In genomic region chr5:150410524-150411244, GRCh38 we compare ENCODE assay signal across 8 cellular contexts. TPM values are rescaled to one million over a fixed set of nuclear protein-coding genes. Genes with fewer than 3 reads are reported as not detected.
DNase-seq lines count a peak whose midpoint lies in the region; ATAC-seq, FAIRE-seq and TF ChIP-seq lines count a peak whose summit lies in the region.

No MANE protein-coding gene starts in this region.

- H3K4me3 ChIP-seq in AG04450 (ENCODE audit: low read depth, low read length) (no peak overlapping the region), subcutaneous abdominal adipose tissue (ENCODE audit: low read depth in 1 of 5, low read length in 5 of 5) (peak overlapping the region; percentile 75 to 93 (median 81))

- H3K27ac ChIP-seq in AG04450 (ENCODE audit: low read depth, low read length) (no peak overlapping the region), subcutaneous abdominal adipose tissue (ENCODE audit: low read depth, low read length) (peak overlapping the region; percentile 80)

- peaks cover 44% of the 10 kb centered on the region in 2 donors for H3K4me1 Mint-ChIP-seq in effector memory CD8-positive, alpha-beta T cell (ENCODE audit: low read depth in 2 of 2)
- H3K4me1 Mint-ChIP-seq in memory B cell, result peaks cover 47% of the 10 kb centered on the region

- TF ChIP-seq CTCF in AG04450 (IDR thresholded peaks at IDR 0.05; ENCODE audit: low read depth, low read length), result no peak

- DNase-seq in AG04450 (ENCODE audit: low read depth, low spot score) (peak; percentile 42), GM19239 (ENCODE audit: insufficient read length, low spot score) (no peak), NCI-H2227 treated with DMSO at 0.1 percent for 48 hours (lab: John Stamatoyannopoulos, UW) (peak; percentile 16), memory B cell (ENCODE audit: low spot score in 2 of 2) (peak; percentile 74 to 82)
- DNase-seq in activated CD4-positive, alpha-beta T cell treated with anti-CD3 and anti-CD28 coated beads for 1 hour, result peak; percentile 31
- peak; percentile 48 to 56 (median 50) for DNase-seq in effector memory CD8-positive, alpha-beta T cell

- H3K27me3 Mint-ChIP-seq in effector memory CD8-positive, alpha-beta T cell, result no peaks in the 10 kb centered on the region
- H3K27me3 Mint-ChIP-seq in memory B cell, result no peaks in the 10 kb centered on the region

- ATAC-seq in effector memory CD8-positive, alpha-beta T cell (replicated peaks), result peak; percentile 25
- ATAC-seq in memory B cell (ENCODE audit: low read depth), result peak; percentile 18
- no peak for ATAC-seq in HG03139 (IDR thresholded peaks at IDR 0.05; ENCODE audit: unreplicated experiment)

- no peaks in the 10 kb centered on the region for H3K9me3 Mint-ChIP-seq in effector memory CD8-positive, alpha-beta T cell
- H3K9me3 Mint-ChIP-seq in memory B cell, result no peaks in the 10 kb centered on the region

- CTCF ChIA-PET in AG04450 (lab: Charles Lee), result interaction anchor here (0.6 to 1.3 kb wide), 3 partner anchors 24 to 52 kb away, joined by 4 read pairs; no protein-coding TSS in a partner anchor

- FAIRE-seq in GM19239 (lab: Jason Lieb, UNC), result peak; percentile 79

- H3K9ac ChIP-seq in subcutaneous abdominal adipose tissue (ENCODE audit: low read length in 5 of 5), result peak overlapping the region in 3 of 5 donors; percentile 80 to 88 (median 88)

- peaks cover 0 to 26% (median 19%) of the 10 kb centered on the region in 5 donors for H3K36me3 ChIP-seq in subcutaneous abdominal adipose tissue (ENCODE audit: control insufficient read depth in 5 of 5, insufficient read depth in 5 of 5, low read length in 5 of 5)

- peaks cover 0 to 68% (median 33%) of the 10 kb centered on the region in 5 donors for H3K4me1 ChIP-seq in subcutaneous abdominal adipose tissue (ENCODE audit: control insufficient read depth in 5 of 5, insufficient read depth in 5 of 5, low read length in 5 of 5)

- H3K27ac Mint-ChIP-seq in effector memory CD8-positive, alpha-beta T cell, result peak overlapping the region; percentile 100
- H3K27ac Mint-ChIP-seq in memory B cell, result peak overlapping the region; percentile 100

- H3K27me3 ChIP-seq in AG04450 (ENCODE audit: control insufficient read depth, insufficient read depth, low read length) (no peaks in the 10 kb centered on the region), subcutaneous abdominal adipose tissue (ENCODE audit: control insufficient read depth in 5 of 5, insufficient read depth in 4 of 5, low read length in 5 of 5) (peaks cover 0 to 4% (median 2%) of the 10 kb centered on the region in 5 donors)

- POLR2A ChIA-PET in AG04450 (lab: Yijun Ruan, JAX), result interaction anchor here (0.6 to 1.0 kb wide), 4 partner anchors 10 to 183 kb away, joined by 3 to 8 read pairs (median 3); no protein-coding TSS in a partner anchor

- H3K9me3 ChIP-seq in AG04450 (ENCODE audit: control insufficient read depth, insufficient read depth, low read length) (no peaks in the 10 kb centered on the region), subcutaneous abdominal adipose tissue (ENCODE audit: control insufficient read depth in 5 of 5, low read length in 5 of 5) (no peaks in the 10 kb centered on the region)

- peak overlapping the region; percentile 98 to 100 for H3K4me3 Mint-ChIP-seq in effector memory CD8-positive, alpha-beta T cell
- peak overlapping the region; percentile 85 for H3K4me3 Mint-ChIP-seq in memory B cell

- H3K36me3 Mint-ChIP-seq in effector memory CD8-positive, alpha-beta T cell (ENCODE audit: insufficient read depth), result peaks cover 81% of the 10 kb centered on the region
- peaks cover 54% of the 10 kb centered on the region for H3K36me3 Mint-ChIP-seq in memory B cell

RNA-seq across cellular contexts. Expression of gene CD74, which starts 2.0 kb away (rescaled TPM):
- 2.9 and 4.9 TPM in 2 replicates for polyA plus RNA-seq in AG04450 (2011; rRNA removed)
- 0.91 and 1.1 TPM in 2 replicates for polyA minus RNA-seq in AG04450 (2011; rRNA and poly(A)+ RNA removed)

RNA-seq across cellular contexts. Expression of gene RPS14, which starts 38.9 kb away (rescaled TPM):
- polyA plus RNA-seq in AG04450 (2011; rRNA removed), result 3,620 and 4,046 TPM in 2 replicates
- polyA minus RNA-seq in AG04450 (2011; rRNA and poly(A)+ RNA removed), result 932 and 933 TPM in 2 replicates

RNA-seq across cellular contexts. Expression of gene TCOF1, which starts 53.2 kb away (rescaled TPM):
- 6.5 and 9.8 TPM in 2 replicates for polyA plus RNA-seq in AG04450 (2011; rRNA removed)
- polyA minus RNA-seq in AG04450 (2011; rRNA and poly(A)+ RNA removed), result 12.1 and 12.5 TPM in 2 replicates
